Comparison of ENCODE assay signal across 22 cellular contexts in the genomic region with DNA sequence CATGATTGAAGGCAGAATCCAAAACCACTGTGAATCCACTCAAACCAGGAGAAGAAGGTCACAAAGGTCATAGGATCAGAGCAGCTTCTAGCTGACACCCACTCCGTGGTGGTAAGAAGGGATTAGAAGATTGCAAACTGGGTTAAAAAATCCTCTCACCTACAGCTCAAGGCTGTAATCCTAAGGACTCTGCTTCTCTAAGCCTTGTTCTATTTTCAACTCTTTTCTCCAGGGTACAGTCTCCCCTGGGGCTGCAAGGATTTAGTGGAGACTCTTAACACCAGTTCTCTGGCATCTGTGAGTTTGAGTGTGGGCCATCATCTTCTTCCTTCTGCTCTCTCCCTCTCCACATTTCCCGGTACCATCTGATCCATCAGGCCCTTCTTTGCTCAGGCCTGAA. TPM values are rescaled to one million over a fixed set of nuclear protein-coding genes. Genes with fewer than 3 reads are reported as not detected.
"Had no signal": no experiment of that assay in that cellular context is flagged by ENCODE, and none has a peak within 500 bp of the region (broad histone marks: within the 10 kb centered on the region; RNA-seq: fewer than 3 reads in every experiment).

A gene (plus strand): TSS at position 264 of the 400 bp plus-strand sequence. CDS start 250 bp downstream, outside the sequence.

- H3K4me1 ChIP-seq: right atrium auricular region, sigmoid colon, suprapubic skin, upper lobe of right lung, vagina had no signal

- H3K4me3 ChIP-seq: coronary artery, heart left ventricle, mucosa of descending colon, ovary, right atrium auricular region, sigmoid colon, skin epidermis, suprapubic skin, tibial nerve, upper lobe of right lung, vagina had no signal

- DNase-seq: effector CD4-positive, alpha-beta T cell; foreskin melanocyte; hippocampal formation; mucosa of descending colon; naive thymus-derived CD8-positive, alpha-beta T cell; nucleus accumbens; ovary; sigmoid colon; stimulated activated naive CD4-positive, alpha-beta T cell; upper lobe of right lung had no signal

- H3K9me3 ChIP-seq: heart left ventricle, mucosa of descending colon, ovary, right atrium auricular region, sigmoid colon, suprapubic skin, tibial nerve, upper lobe of right lung, vagina had no signal

- H3K27me3 ChIP-seq: ovary, right atrium auricular region, sigmoid colon, suprapubic skin, upper lobe of right lung, vagina had no signal

- ATAC-seq: naive thymus-derived CD8-positive, alpha-beta T cell; upper lobe of right lung had no signal

- H3K27ac ChIP-seq: coronary artery, heart left ventricle, ovary, right atrium auricular region, sigmoid colon, skin epidermis, suprapubic skin, tibial nerve, upper lobe of right lung, vagina had no signal

- H3K4me3 Mint-ChIP-seq: naive thymus-derived CD8-positive, alpha-beta T cell had no signal

- H3K36me3 Mint-ChIP-seq: naive thymus-derived CD8-positive, alpha-beta T cell had no signal

- H3K36me3 ChIP-seq: heart left ventricle, ovary, right atrium auricular region, sigmoid colon, suprapubic skin, tibial nerve, upper lobe of right lung, vagina had no signal

- H3K9me3 Mint-ChIP-seq: naive thymus-derived CD8-positive, alpha-beta T cell had no signal

RNA-seq across cellular contexts. Expression of the gene that starts here (rescaled TPM):
- total RNA-seq: dermis microvascular lymphatic vessel endothelial cell; liver; lung microvascular endothelial cell; mucosa of descending colon; naive thymus-derived CD8-positive, alpha-beta T cell; ovary; posterior vena cava; right atrium auricular region; tibial nerve; upper lobe of right lung; vagina had no signal
- polyA plus RNA-seq: esophagus; heart left ventricle; liver; naive thymus-derived CD8-positive, alpha-beta T cell had no signal
